29 cellular contexts compared by ENCODE assay signal in genomic region chr2:170783549-170783948, GRCh38. TPM values are rescaled to one million over a fixed set of nuclear protein-coding genes. Genes with fewer than 3 reads are reported as not detected.
"Had no signal": no experiment of that assay in that cellular context is flagged by ENCODE, and none has a peak within 500 bp of the region (broad histone marks: within the 10 kb centered on the region; RNA-seq: fewer than 3 reads in every experiment).

No MANE protein-coding gene starts in this region.

- H3K27me3 ChIP-seq: stomach, suprapubic skin, testis, thyroid gland, tibial artery, tibial nerve, upper lobe of left lung, upper lobe of right lung, uterus, vagina had no signal

- H3K27ac ChIP-seq: stomach, suprapubic skin, testis, thoracic aorta, thyroid gland, tibial artery, tibial nerve, transverse colon, upper lobe of left lung, upper lobe of right lung, uterus, vagina had no signal

- H3K9me3 ChIP-seq: stomach, suprapubic skin, testis, thoracic aorta, thyroid gland, tibial artery, tibial nerve, transverse colon, upper lobe of left lung, upper lobe of right lung, uterus, vagina had no signal

- ATAC-seq: stimulated activated effector memory CD8-positive, alpha-beta T cell treated with anti-CD3 and anti-CD28 coated beads, Interleukin-12 subunit alpha, Interleukin-12 subunit beta, amount 100 ng/mL, for 72 hours; stimulated activated memory B cell treated with anti-CD40 and anti-IgM and Interleukin-4, amounts not matched to agents 10 μg/mL and 1 μg/mL and 100 μg/mL, for 72 hours; stimulated activated naive B cell treated with anti-CD40 and anti-IgM and Interleukin-4, amounts not matched to agents 10 μg/mL and 1 μg/mL and 100 μg/mL, for 72 hours; stimulated activated naive CD8-positive, alpha-beta T cell treated with anti-CD3 and anti-CD28 coated beads, Interleukin-15, amount 100 ng/mL, for 72 hours; stimulated activated naive CD8-positive, alpha-beta T cell treated with anti-CD3 and anti-CD28 coated beads, Interleukin-15, Interleukin-2, amounts not matched to agents 100 U/mL and 50 U/mL, for 24 hours; upper lobe of right lung had no signal

- H3K4me3 ChIP-seq: stomach, suprapubic skin, testis, thoracic aorta, thyroid gland, tibial artery, tibial nerve, transverse colon, upper lobe of left lung, upper lobe of right lung, uterus, vagina had no signal

- FAIRE-seq: urothelium cell line had no signal

- DNase-seq: stimulated activated CD4-positive, alpha-beta T cell treated with anti-CD3 and anti-CD28 coated beads, Interleukin-2, amount 100 ng/mL, for 48 hours; stimulated activated CD4-positive, alpha-beta T cell treated with anti-CD3 and anti-CD28 coated beads, Interleukin-4, amount 100 ng/mL, for 1 hour; stimulated activated CD4-positive, alpha-beta T cell treated with anti-CD3 and anti-CD28 coated beads, Interleukin-4, amount 100 ng/mL, for 24 hours; stimulated activated CD4-positive, alpha-beta T cell treated with anti-CD3 and anti-CD28 coated beads, Interleukin-4, amount 100 ng/mL, for 4 hours; stimulated activated CD8-positive, alpha-beta memory T cell treated with anti-CD3 and anti-CD28 coated beads, Interleukin-4, amount 100 ng/mL, for 48 hours; stimulated activated naive B cell treated with anti-CD40 and anti-IgM and Interleukin-4, amounts not matched to agents 10 μg/mL and 1 μg/mL and 100 μg/mL, for 72 hours; stimulated activated naive CD4-positive, alpha-beta T cell; stimulated activated naive CD4-positive, alpha-beta T cell treated with Interleukin-2 at 50 U/mL for 16 hours; stimulated activated naive CD8-positive, alpha-beta T cell treated with anti-CD3 and anti-CD28 coated beads, Interleukin-15, amount 100 ng/mL, for 72 hours; stimulated activated naive CD8-positive, alpha-beta T cell treated with anti-CD3 and anti-CD28 coated beads, Interleukin-15, Interleukin-2, amounts not matched to agents 100 U/mL and 50 U/mL, for 24 hours; stomach; substantia nigra; testis; thyroid gland; tibial artery; transverse colon; trophoblast cell; upper lobe of left lung; upper lobe of right lung; uterus had no signal

- H3K4me1 ChIP-seq: stomach, suprapubic skin, testis, thyroid gland, tibial artery, tibial nerve, transverse colon, upper lobe of right lung, uterus, vagina had no signal

- H3K36me3 ChIP-seq: stomach, suprapubic skin, thoracic aorta, thyroid gland, tibial artery, tibial nerve, transverse colon, upper lobe of left lung, upper lobe of right lung, uterus, vagina had no signal

RNA-seq across cellular contexts. Expression of gene ERICH2, which starts 13.4 kb away (rescaled TPM):
- total RNA-seq: stomach, suprapubic skin, temporal lobe, thoracic aorta, thyroid gland, transverse colon, urinary bladder, vagina had no signal

RNA-seq across cellular contexts. Expression of gene GAD1, which starts 33.1 kb away (rescaled TPM):
- total RNA-seq: transverse colon, upper lobe of right lung, vagina had no signal
